19 cellular contexts compared by ENCODE assay signal in genomic region chr2:191574232-191574631, GRCh38.
DNase-seq lines count a peak whose midpoint lies in the region; ATAC-seq and TF ChIP-seq lines count a peak whose summit lies in the region.
"Had no signal": no experiment of that assay in that cellular context is flagged by ENCODE, and none has a peak within 500 bp of the region (broad histone marks: within the 10 kb centered on the region; RNA-seq: fewer than 3 reads in every experiment).

No MANE protein-coding gene starts in this region.

- 20 to 47% methylated on average over 2 of the region's 2 CpGs for WGBS in GM23248 (ENCODE audit: low coverage in 1 of 2, low lambda C conversion rate in 2 of 2, missing lambda C conversion rate in 2 of 2), 2 experiments
- WGBS in hepatocyte (ENCODE audit: low lambda C conversion rate, missing lambda C conversion rate): 48% methylated on average over 2 of the region's 2 CpGs

- H4K20me1 ChIP-seq in GM23248 (ENCODE audit: insufficient read depth) (no peaks in the 10 kb centered on the region), hepatocyte (ENCODE audit: insufficient read depth, poor library complexity, severe bottlenecking) (no peaks in the 10 kb centered on the region)

- in situ Hi-C loops in GM23248 (cut with MboI): loop anchor here (5.0 to 25.0 kb wide), 3 partner anchors 118 to 713 kb away; no protein-coding TSS in a partner anchor

- TF ChIP-seq POLR2A in vagina (IDR thresholded peaks at IDR 0.05): no peak

- no peak overlapping the region for H3K4me3 Mint-ChIP-seq in stimulated activated memory B cell treated with anti-CD40 and anti-IgM and Interleukin-4, amounts not matched to agents 10 μg/mL and 1 μg/mL and 100 μg/mL, for 72 hours
- H3K4me3 Mint-ChIP-seq: brain; stimulated activated naive B cell treated with anti-CD40 and anti-IgM and Interleukin-4, amounts not matched to agents 10 μg/mL and 1 μg/mL and 100 μg/mL, for 72 hours had no signal

- no peak overlapping the region for H3K27ac Mint-ChIP-seq in stimulated activated memory B cell treated with anti-CD40 and anti-IgM and Interleukin-4, amounts not matched to agents 10 μg/mL and 1 μg/mL and 100 μg/mL, for 72 hours
- H3K27ac Mint-ChIP-seq: brain had no signal

- H3K9ac ChIP-seq in GM23248: no peak overlapping the region

- ATAC-seq in SK-N-SH treated with all-trans-retinoic acid at 6 μM for 48 hours (peak; percentile 69), HG03378 (IDR thresholded peaks at IDR 0.05; ENCODE audit: unreplicated experiment) (no peak)
- ATAC-seq in stimulated activated memory B cell treated with anti-CD40 and anti-IgM and Interleukin-4, amounts not matched to agents 10 μg/mL and 1 μg/mL and 100 μg/mL, for 72 hours: no peak
- ATAC-seq: left lung; right cardiac atrium; stimulated activated naive B cell treated with anti-CD40 and anti-IgM and Interleukin-4, amounts not matched to agents 10 μg/mL and 1 μg/mL and 100 μg/mL, for 72 hours had no signal

- H3K27me3 ChIP-seq in ACC112 (ENCODE audit: insufficient read depth, low read length) (no peaks in the 10 kb centered on the region), GM23248 (replicated peaks; ENCODE audit: insufficient read depth) (no peaks in the 10 kb centered on the region), hepatocyte (no peaks in the 10 kb centered on the region), vagina (no peaks in the 10 kb centered on the region)
- H3K27me3 ChIP-seq: left lung, transverse colon had no signal

- TF ChIP-seq CTCF in hepatocyte (IDR thresholded peaks at IDR 0.05; ENCODE audit: poor library complexity) (no peak), vagina (IDR thresholded peaks at IDR 0.05) (no peak)

- peaks cover 8% of the 10 kb centered on the region for H3K27me3 Mint-ChIP-seq in stimulated activated memory B cell treated with anti-CD40 and anti-IgM and Interleukin-4, amounts not matched to agents 10 μg/mL and 1 μg/mL and 100 μg/mL, for 72 hours
- H3K27me3 Mint-ChIP-seq: brain had no signal

- DNase-seq in GM23248 (no peak), hepatocyte (ENCODE audit: low spot score) (no peak), NCI-H2107 (lab: John Stamatoyannopoulos, UW) (no peak), vagina (ENCODE audit: extremely low spot score in 2 of 2) (no peak)
- DNase-seq: activated naive CD4-positive, alpha-beta T cell; cortex of kidney; foreskin melanocyte; Kasumi-1; left lung; NCI-H1105 treated with DMSO at 0.1 percent for 48 hours; NCI-H526 treated with DMSO at 0.1 percent for 48 hours; right cardiac atrium; stimulated activated naive B cell treated with anti-CD40 and anti-IgM and Interleukin-4, amounts not matched to agents 10 μg/mL and 1 μg/mL and 100 μg/mL, for 72 hours; transverse colon had no signal

- H3K36me3 ChIP-seq in ACC112 (ENCODE audit: insufficient read depth, low read length) (no peaks in the 10 kb centered on the region), GM23248 (ENCODE audit: low read depth) (no peaks in the 10 kb centered on the region), hepatocyte (replicated peaks; ENCODE audit: insufficient read depth, low read depth) (no peaks in the 10 kb centered on the region), vagina (no peaks in the 10 kb centered on the region)
- H3K36me3 ChIP-seq: left lung, transverse colon had no signal

- peaks cover 27% of the 10 kb centered on the region for H3K4me1 Mint-ChIP-seq in stimulated activated memory B cell treated with anti-CD40 and anti-IgM and Interleukin-4, amounts not matched to agents 10 μg/mL and 1 μg/mL and 100 μg/mL, for 72 hours

- no peaks in the 10 kb centered on the region for H3K36me3 Mint-ChIP-seq in stimulated activated memory B cell treated with anti-CD40 and anti-IgM and Interleukin-4, amounts not matched to agents 10 μg/mL and 1 μg/mL and 100 μg/mL, for 72 hours
- H3K36me3 Mint-ChIP-seq: brain; stimulated activated naive B cell treated with anti-CD40 and anti-IgM and Interleukin-4, amounts not matched to agents 10 μg/mL and 1 μg/mL and 100 μg/mL, for 72 hours had no signal

- H3K4me1 ChIP-seq in ACC112 (ENCODE audit: control insufficient read depth, insufficient read depth, low read length, unreplicated experiment) (peaks cover 39% of the 10 kb centered on the region), GM23248 (ENCODE audit: insufficient read depth) (peaks cover 36% of the 10 kb centered on the region), hepatocyte (ENCODE audit: insufficient read depth) (peaks cover 4% of the 10 kb centered on the region), vagina (peaks cover 13% of the 10 kb centered on the region)

- peak overlapping the region; percentile 39 for H3K27ac ChIP-seq in ACC112 (ENCODE audit: low read depth, low read length)
- H3K27ac ChIP-seq in GM23248: no peak overlapping the region
- peak overlapping the region; percentile 48 for H3K27ac ChIP-seq in hepatocyte
- no peak overlapping the region for H3K27ac ChIP-seq in vagina
- H3K27ac ChIP-seq: left lung, transverse colon had no signal

- no peaks in the 10 kb centered on the region for H3K9me2 ChIP-seq in GM23248 (ENCODE audit: insufficient read depth)
- H3K9me2 ChIP-seq in hepatocyte (replicated peaks; ENCODE audit: insufficient read depth): no peaks in the 10 kb centered on the region

- no peak overlapping the region for H3K4me3 ChIP-seq in ACC112 (ENCODE audit: low read depth, low read length)
- H3K4me3 ChIP-seq in GM23248: no peak overlapping the region
- no peak overlapping the region for H3K4me3 ChIP-seq in hepatocyte
- no peak overlapping the region for H3K4me3 ChIP-seq in vagina
- H3K4me3 ChIP-seq: left lung, transverse colon had no signal

- H2AFZ ChIP-seq in ACC112 (ENCODE audit: low read length, unreplicated experiment) (peak overlapping the region; percentile 33), GM23248 (0 out of 2 replicates have a peak overlapping the region, but pooled peaks have one; percentile 38), hepatocyte (no peak overlapping the region)

- no peak overlapping the region for H3K4me2 ChIP-seq in GM23248 (ENCODE audit: unreplicated experiment)
- H3K4me2 ChIP-seq in hepatocyte: no peak overlapping the region

- no peaks in the 10 kb centered on the region for H3F3A ChIP-seq in GM23248 (ENCODE audit: insufficient read depth)

- no peaks in the 10 kb centered on the region for H3K79me2 ChIP-seq in ACC112 (ENCODE audit: control insufficient read depth, insufficient read depth, low read length, unreplicated experiment)
- no peaks in the 10 kb centered on the region for H3K79me2 ChIP-seq in GM23248 (ENCODE audit: insufficient read depth)
- no peaks in the 10 kb centered on the region for H3K79me2 ChIP-seq in hepatocyte

- H3K9me3 ChIP-seq in GM23248 (ENCODE audit: low read depth) (no peaks in the 10 kb centered on the region), hepatocyte (ENCODE audit: low read depth) (no peaks in the 10 kb centered on the region), vagina (no peaks in the 10 kb centered on the region)
- H3K9me3 ChIP-seq: left lung, transverse colon had no signal

- intact Hi-C loops in vagina (cut with DNase I): no loop called here

- H3K9me3 Mint-ChIP-seq in stimulated activated memory B cell treated with anti-CD40 and anti-IgM and Interleukin-4, amounts not matched to agents 10 μg/mL and 1 μg/mL and 100 μg/mL, for 72 hours: no peaks in the 10 kb centered on the region
- H3K9me3 Mint-ChIP-seq: brain; stimulated activated naive B cell treated with anti-CD40 and anti-IgM and Interleukin-4, amounts not matched to agents 10 μg/mL and 1 μg/mL and 100 μg/mL, for 72 hours had no signal

TF ChIP-seq in SK-N-SH treated with all-trans-retinoic acid at 6 μM for 48 hours, 23 proteins besides CTCF, POLR2A, EP300 and RAD21:
- TF ChIP-seq, protein P1, sequence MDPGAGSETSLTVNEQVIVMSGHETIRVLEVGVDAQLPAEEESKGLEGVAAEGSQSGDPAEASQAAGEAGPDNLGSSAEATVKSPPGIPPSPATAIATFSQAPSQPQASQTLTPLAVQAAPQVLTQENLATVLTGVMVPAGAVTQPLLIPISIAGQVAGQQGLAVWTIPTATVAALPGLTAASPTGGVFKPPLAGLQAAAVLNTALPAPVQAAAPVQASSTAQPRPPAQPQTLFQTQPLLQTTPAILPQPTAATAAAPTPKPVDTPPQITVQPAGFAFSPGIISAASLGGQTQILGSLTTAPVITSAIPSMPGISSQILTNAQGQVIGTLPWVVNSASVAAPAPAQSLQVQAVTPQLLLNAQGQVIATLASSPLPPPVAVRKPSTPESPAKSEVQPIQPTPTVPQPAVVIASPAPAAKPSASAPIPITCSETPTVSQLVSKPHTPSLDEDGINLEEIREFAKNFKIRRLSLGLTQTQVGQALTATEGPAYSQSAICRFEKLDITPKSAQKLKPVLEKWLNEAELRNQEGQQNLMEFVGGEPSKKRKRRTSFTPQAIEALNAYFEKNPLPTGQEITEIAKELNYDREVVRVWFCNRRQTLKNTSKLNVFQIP (CRISPR knock-in tag; IDR thresholded peaks at IDR 0.05; ENCODE audit: borderline replicate concordance, low read depth): no peak
- no peak for TF ChIP-seq PPARA (CRISPR knock-in tag; IDR thresholded peaks at IDR 0.05; ENCODE audit: borderline replicate concordance)
- no peak for TF ChIP-seq ZNF8 (CRISPR knock-in tag; IDR thresholded peaks at IDR 0.05)
- no peak for TF ChIP-seq ARNTL (CRISPR knock-in tag; IDR thresholded peaks at IDR 0.05; ENCODE audit: borderline replicate concordance, low read depth)
- TF ChIP-seq CSDC2 (CRISPR knock-in tag; IDR thresholded peaks at IDR 0.05): no peak
- TF ChIP-seq ISL1 (CRISPR knock-in tag; IDR thresholded peaks at IDR 0.05): peak; percentile 25; the same call in 1 of the 2 replicates

Comparison
In these comparisons a context has a peak if more than half of its experiments do, and no peak if none do; other contexts are left out.
1. H3K27ac ChIP-seq: peak in ACC112 (single experiment) and hepatocyte (single experiment); none in GM23248 (single experiment) and vagina (single experiment).